In the genomic region with DNA sequence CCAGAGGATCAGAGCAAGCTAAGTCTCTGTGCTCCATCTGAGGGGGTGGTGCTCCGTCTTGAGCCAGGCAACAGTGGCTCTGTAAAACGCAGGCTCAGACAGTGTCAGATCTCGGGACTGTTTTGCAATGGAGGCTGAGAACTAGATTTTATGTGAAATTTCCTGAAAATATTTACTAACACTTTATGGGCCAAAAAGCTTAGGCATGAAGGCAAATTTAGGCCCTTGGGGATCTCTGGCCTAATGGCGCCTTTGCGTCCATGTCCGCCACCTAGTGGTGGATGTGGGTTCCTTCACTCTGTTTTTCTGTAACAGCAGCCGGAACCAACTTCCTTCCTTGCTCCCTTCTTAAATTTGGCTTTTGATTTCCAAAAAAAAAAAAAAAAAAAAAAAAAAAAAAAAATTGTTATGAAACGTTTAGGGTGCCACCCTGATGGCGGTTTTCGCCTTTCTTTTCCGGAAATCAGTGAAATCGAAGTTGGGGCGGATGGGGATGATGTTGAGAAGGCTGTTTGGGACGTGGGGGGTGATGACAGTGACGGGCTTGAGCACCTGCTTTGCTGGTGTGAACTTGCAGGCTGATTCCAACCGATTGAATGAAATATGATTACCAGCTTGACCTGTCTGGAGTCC, we compare ENCODE assay signal across 9 cellular contexts. TPM values are rescaled to one million over a fixed set of nuclear protein-coding genes. Genes with fewer than 3 reads are reported as not detected.
DNase-seq lines count a peak whose midpoint lies in the region; ATAC-seq and TF ChIP-seq lines count a peak whose summit lies in the region.
"Had no signal": no experiment of that assay in that cellular context is flagged by ENCODE, and none has a peak within 500 bp of the region (broad histone marks: within the 10 kb centered on the region; RNA-seq: fewer than 3 reads in every experiment).

No MANE protein-coding gene starts in this region.

- H3K36me3 ChIP-seq in transverse colon = no peaks in the 10 kb centered on the region

- intact Hi-C loops in transverse colon (cut with DNase I; ENCODE audit: low total_unique reads) = no loop called here

- H3K36me3 Mint-ChIP-seq in endothelial cell (ENCODE audit: low read depth, unreplicated experiment) (peaks cover 15% of the 10 kb centered on the region), naive B cell (peaks cover 6 to 7% of the 10 kb centered on the region in 2 donors)

- H3K27me3 Mint-ChIP-seq in endothelial cell (ENCODE audit: unreplicated experiment) (peaks cover 5% of the 10 kb centered on the region), naive B cell (peaks cover 5 to 32% (median 25%) of the 10 kb centered on the region in 3 donors)

- no peaks in the 10 kb centered on the region for H3K4me1 ChIP-seq in transverse colon

- H3K27ac Mint-ChIP-seq in endothelial cell (ENCODE audit: unreplicated experiment) = no peak overlapping the region
- H3K27ac Mint-ChIP-seq in naive B cell = peak overlapping the region in 4 of 6 donors; percentile 20 to 92 (median 71)
- H3K27ac Mint-ChIP-seq: dendritic cell treated with granulocyte-macrophage colony-stimulating factor and Interleukin-4, amounts not matched to agents 40 ng/mL and 50 ng/mL, for 4 days had no signal

- no peak for TF ChIP-seq POLR2A in transverse colon (IDR thresholded peaks at IDR 0.05)
- TF ChIP-seq POLR2A in GM18505 (IDR thresholded peaks at IDR 0.05; ENCODE audit: borderline replicate concordance, extremely low read depth, insufficient read depth, insufficient read length) = no peak

- no peaks in the 10 kb centered on the region for H3K27me3 ChIP-seq in transverse colon

- ATAC-seq in GM21529 (IDR thresholded peaks at IDR 0.05; ENCODE audit: unreplicated experiment) (peak; percentile 72), naive B cell (ENCODE audit: low read depth in 2 of 2) (peak in 1 of 2 donors; percentile 61), GM18505 (IDR thresholded peaks at IDR 0.05; ENCODE audit: unreplicated experiment) (no peak)

- in situ Hi-C loops in transverse colon (cut with MboI; ENCODE audit: low pct_ligation_motif_present in 1 of 4, low pct_unique_long_range_greater_than_20kb in 1 of 4, low sequenced_read_pairs in 3 of 4) = no loop called here

- peak; percentile 78 for TF ChIP-seq CTCF in GM10248 (IDR thresholded peaks at IDR 0.05; ENCODE audit: control extremely low read depth, extremely low read depth, low read depth, missing control alignments)
- peak; percentile 96 for TF ChIP-seq CTCF in endothelial cell (IDR thresholded peaks at IDR 0.05; ENCODE audit: unreplicated experiment)
- peak; percentile 58 to 83 (median 75) for TF ChIP-seq CTCF in transverse colon (IDR thresholded peaks at IDR 0.05)

- POLR2A ChIA-PET in GM10248 (lab: Yijun Ruan, JAX) = no interaction called here

- DNase-seq in GM10248 (ENCODE audit: extremely low spot score) (peak; percentile 64), LoVo (ENCODE audit: low spot score) (peak; percentile 40), endothelial cell (ENCODE audit: low spot score) (peak; percentile 46), naive B cell (peak; percentile 37), transverse colon (peak; percentile 36)
- peak; percentile 34 to 40 for DNase-seq in activated CD4-positive, alpha-beta T cell treated with anti-CD3 and anti-CD28 coated beads for 4 hours

- H3K4me1 Mint-ChIP-seq in endothelial cell (ENCODE audit: unreplicated experiment) (peaks cover 12% of the 10 kb centered on the region), naive B cell (peaks cover 0 to 13% (median 8%) of the 10 kb centered on the region in 3 donors)

- H3K9me3 ChIP-seq in transverse colon = no peaks in the 10 kb centered on the region

- no peak overlapping the region for H3K27ac ChIP-seq in transverse colon

- TF ChIP-seq EP300 in transverse colon (IDR thresholded peaks at IDR 0.05; ENCODE audit: low read depth) = no peak

- H3K9me3 Mint-ChIP-seq in endothelial cell (ENCODE audit: unreplicated experiment) (peaks cover 12% of the 10 kb centered on the region), naive B cell (peaks cover 3 to 26% (median 12%) of the 10 kb centered on the region in 7 donors)

- 53 to 78% methylated on average over 7 to 16 of the region's 16 CpGs for WGBS in transverse colon (ENCODE audit: low coverage in 1 of 2), 2 donors

- CTCF ChIA-PET in GM10248 (lab: Yijun Ruan, JAX) = interaction anchor here (0.6 to 8.1 kb wide), 29 partner anchors 9 to 1894 kb away, joined by 3 to 193 read pairs (median 5); a partner anchor contains a TSS

- H3K4me3 Mint-ChIP-seq in endothelial cell (ENCODE audit: unreplicated experiment) (no peak overlapping the region), naive B cell (peak overlapping the region in 6 of 8 donors; percentile 33 to 82 (median 64))
- H3K4me3 Mint-ChIP-seq: dendritic cell treated with granulocyte-macrophage colony-stimulating factor and Interleukin-4, amounts not matched to agents 40 ng/mL and 50 ng/mL, for 4 days had no signal

- H3K4me3 ChIP-seq in transverse colon = no peak overlapping the region

RNA-seq across cellular contexts. Expression of a gene that starts 14.0 kb away (rescaled TPM):
- total RNA-seq in endothelial cell (ENCODE audit: unreplicated experiment) (73.7 TPM), transverse colon (100 to 1,000 TPM in 1 of 4 donors, 10 to 100 TPM in 3; 56.2 to 143 (median 66.0) TPM)
- 10 to 100 TPM; 29.2 to 49.0 (median 38.8) TPM for polyA plus RNA-seq in naive B cell (ENCODE audit: low read depth in 6 of 6)
